Comparison of ENCODE assay signal across 13 cellular contexts in the genomic region with DNA sequence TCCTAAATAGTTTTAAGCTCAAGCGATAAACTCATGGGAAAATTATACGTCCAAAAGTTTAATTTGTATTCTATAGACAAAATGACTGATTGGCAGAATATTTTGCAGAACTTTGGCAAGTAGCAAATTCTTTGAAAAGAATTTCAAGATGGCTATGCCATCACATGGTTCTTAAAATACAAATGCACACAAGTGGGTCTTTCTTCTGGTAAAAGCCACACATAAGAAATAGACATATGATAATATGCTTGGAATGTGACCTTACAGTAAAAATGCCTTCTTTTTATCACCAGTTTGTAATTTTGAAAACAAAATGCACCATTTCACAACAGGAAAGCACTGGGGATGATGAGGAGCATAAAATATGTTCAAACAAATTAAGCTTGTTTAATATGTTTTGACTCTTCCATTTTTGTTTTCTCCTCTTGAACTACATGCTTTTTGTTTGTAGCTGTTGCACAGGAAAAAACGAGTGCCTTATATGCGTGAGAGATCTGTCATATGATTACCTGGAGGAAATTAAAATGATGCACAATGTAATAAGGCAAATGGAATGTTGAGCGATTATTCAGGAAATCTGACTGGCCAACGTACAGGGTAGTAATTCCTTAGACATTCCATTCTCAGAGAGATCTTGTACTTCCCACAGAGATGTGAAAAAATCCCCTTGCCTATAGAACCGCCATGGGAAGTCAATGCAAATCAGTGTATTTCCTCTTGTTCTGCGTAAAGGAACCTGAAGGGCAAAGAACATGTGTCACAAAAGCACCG.
A peak's percentile ranks its signal among the peaks of the same experiment; 100 is the strongest.
DNase-seq lines count a peak whose midpoint lies in the region; ATAC-seq and TF ChIP-seq lines count a peak whose summit lies in the region.
"Had no signal": no experiment of that assay in that cellular context is flagged by ENCODE, and none has a peak within 500 bp of the region (broad histone marks: within the 10 kb centered on the region; RNA-seq: fewer than 3 reads in every experiment).

No MANE protein-coding gene starts in this region.

- H3K4me3 Mint-ChIP-seq in glutamatergic neuron (ENCODE audit: unreplicated experiment), result no peak overlapping the region
- H3K4me3 Mint-ChIP-seq: CD4-positive, alpha-beta T cell; effector memory CD8-positive, alpha-beta T cell; nephron; stimulated activated naive B cell treated with anti-CD40 and anti-IgM and Interleukin-4, amounts not matched to agents 10 μg/mL and 1 μg/mL and 100 μg/mL, for 72 hours had no signal

- no peak for ATAC-seq in GM18517 (IDR thresholded peaks at IDR 0.05; ENCODE audit: unreplicated experiment)
- ATAC-seq: effector memory CD8-positive, alpha-beta T cell; stimulated activated naive B cell treated with anti-CD40 and anti-IgM and Interleukin-4, amounts not matched to agents 10 μg/mL and 1 μg/mL and 100 μg/mL, for 72 hours had no signal

- no peaks in the 10 kb centered on the region for H3K9me3 Mint-ChIP-seq in glutamatergic neuron (ENCODE audit: unreplicated experiment)

- in situ Hi-C loops in astrocyte of the spinal cord (cut with HindIII; ENCODE audit: low sequenced_read_pairs), result no loop called here

- H3K4me1 Mint-ChIP-seq in glutamatergic neuron (ENCODE audit: low read depth, unreplicated experiment), result no peaks in the 10 kb centered on the region
- H3K4me1 Mint-ChIP-seq: nephron; stimulated activated naive B cell treated with anti-CD40 and anti-IgM and Interleukin-4, amounts not matched to agents 10 μg/mL and 1 μg/mL and 100 μg/mL, for 72 hours had no signal

- no peak overlapping the region for H3K4me3 ChIP-seq in astrocyte of the spinal cord (ENCODE audit: low read depth, low read length)

- H3K27me3 Mint-ChIP-seq in glutamatergic neuron (ENCODE audit: unreplicated experiment), result no peaks in the 10 kb centered on the region
- H3K27me3 Mint-ChIP-seq: CD4-positive, alpha-beta T cell; effector memory CD8-positive, alpha-beta T cell; stimulated activated naive B cell treated with anti-CD40 and anti-IgM and Interleukin-4, amounts not matched to agents 10 μg/mL and 1 μg/mL and 100 μg/mL, for 72 hours had no signal

- H3K36me3 Mint-ChIP-seq in glutamatergic neuron (ENCODE audit: unreplicated experiment), result no peaks in the 10 kb centered on the region
- H3K36me3 Mint-ChIP-seq: stimulated activated naive B cell treated with anti-CD40 and anti-IgM and Interleukin-4, amounts not matched to agents 10 μg/mL and 1 μg/mL and 100 μg/mL, for 72 hours had no signal

- DNase-seq in COLO668 (lab: John Stamatoyannopoulos, UW; ENCODE audit: unreplicated experiment) (peak; percentile 2), M059J (ENCODE audit: low read depth) (peak; percentile 93), astrocyte of the spinal cord (ENCODE audit: low read depth, low spot score) (peak; percentile 87), kidney tubule cell (ENCODE audit: low spot score) (peak; percentile 72), glutamatergic neuron (no peak)
- no peak for DNase-seq in activated CD8-positive, alpha-beta memory T cell treated with anti-CD3 and anti-CD28 coated beads, Interleukin-2, amount 50 U/mL, for 48 hours
- no peak for DNase-seq in effector CD4-positive, alpha-beta T cell
- DNase-seq: activated CD4-positive, CD25-positive, alpha-beta regulatory T cell treated with anti-CD3 and anti-CD28 coated beads, Interleukin-2, amount 50 U/mL, for 72 hours; CD4-positive, alpha-beta T cell; effector memory CD8-positive, alpha-beta T cell; stimulated activated naive B cell treated with anti-CD40 and anti-IgM and Interleukin-4, amounts not matched to agents 10 μg/mL and 1 μg/mL and 100 μg/mL, for 72 hours had no signal

- no peak overlapping the region for H3K27ac Mint-ChIP-seq in glutamatergic neuron (ENCODE audit: unreplicated experiment)
- H3K27ac Mint-ChIP-seq: CD4-positive, alpha-beta T cell; effector memory CD8-positive, alpha-beta T cell; nephron; stimulated activated naive B cell treated with anti-CD40 and anti-IgM and Interleukin-4, amounts not matched to agents 10 μg/mL and 1 μg/mL and 100 μg/mL, for 72 hours had no signal

- TF ChIP-seq CTCF in astrocyte of the spinal cord (IDR thresholded peaks at IDR 0.05; ENCODE audit: low read depth, low read length), result no peak
- TF ChIP-seq CTCF in glutamatergic neuron (IDR thresholded peaks at IDR 0.05; ENCODE audit: partially characterized antibody, unreplicated experiment), result no peak

Comparison
In these comparisons a context has a peak if more than half of its experiments do, and no peak if none do; other contexts are left out.
1. DNase-seq: peak in COLO668 (single experiment), M059J (single experiment), astrocyte of the spinal cord (single experiment) and kidney tubule cell (single experiment); none in glutamatergic neuron (single experiment), activated CD8-positive, alpha-beta memory T cell treated with anti-CD3 and anti-CD28 coated beads, Interleukin-2, amount 50 U/mL, for 48 hours (single experiment) and effector CD4-positive, alpha-beta T cell (single experiment).